In the genomic region with DNA sequence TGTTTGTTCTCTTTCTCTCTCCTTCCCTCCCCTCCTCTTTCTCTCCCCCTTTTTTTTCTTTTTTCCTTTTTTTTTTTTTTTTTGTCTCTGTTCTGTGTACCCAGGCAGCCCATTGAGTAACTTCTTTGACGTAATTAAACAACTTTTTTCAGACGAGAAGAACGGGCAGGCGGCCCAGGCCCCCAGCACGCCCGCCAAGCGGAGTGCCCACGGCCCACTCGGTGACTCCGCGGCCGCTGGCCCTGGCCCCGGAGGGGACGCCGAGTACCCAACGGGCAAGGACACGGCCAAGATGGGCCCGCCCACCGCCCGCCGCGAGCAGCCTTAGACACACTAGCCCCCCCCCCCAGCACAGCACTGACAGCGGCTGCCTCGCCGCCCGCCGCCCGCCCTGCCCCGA, we compare ENCODE assay signal across 14 cellular contexts. TPM values are rescaled to one million over a fixed set of nuclear protein-coding genes. Genes with fewer than 3 reads are reported as not detected.
DNase-seq lines count a peak whose midpoint lies in the region; ATAC-seq and TF ChIP-seq lines count a peak whose summit lies in the region.
"Had no signal": no experiment of that assay in that cellular context is flagged by ENCODE, and none has a peak within 500 bp of the region (broad histone marks: within the 10 kb centered on the region; RNA-seq: fewer than 3 reads in every experiment).

No MANE protein-coding gene starts in this region.

- intact Hi-C loops in esophagus squamous epithelium (cut with DNase I): no loop called here
- intact Hi-C loops in left lung (cut with DNase I): no loop called here
- intact Hi-C loops in stomach (cut with DNase I; ENCODE audit: low total_unique reads): no loop called here

- ATAC-seq in left lung: peak; percentile 10
- no peak for ATAC-seq in GM19328 (IDR thresholded peaks at IDR 0.05; ENCODE audit: unreplicated experiment)
- ATAC-seq: naive thymus-derived CD4-positive, alpha-beta T cell had no signal

- DNase-seq in EH (ENCODE audit: low read depth) (peak; percentile 17), esophagus squamous epithelium (lab: John Stamatoyannopoulos, UW) (no peak), left lung (peak in 1 of 2 donors; percentile 47), stomach (peak; percentile 48), Kasumi-1 (lab: John Stamatoyannopoulos, UW) (no peak), iPS-NIHi7 (ENCODE audit: extremely low spot score) (no peak)
- no peak for DNase-seq in activated CD8-positive, alpha-beta memory T cell treated with anti-CD3 and anti-CD28 coated beads for 24 hours
- DNase-seq: activated CD4-positive, alpha-beta T cell treated with anti-CD3 and anti-CD28 coated beads, Interleukin-2, amount 50 U/mL, for 1 hour; naive thymus-derived CD4-positive, alpha-beta T cell; NCI-H1694; NCI-H774; T-helper 9 cell had no signal

- TF ChIP-seq CTCF in esophagus squamous epithelium (IDR thresholded peaks at IDR 0.05) (no peak), left lung (IDR thresholded peaks at IDR 0.05) (no peak), stomach (IDR thresholded peaks at IDR 0.05) (no peak)

- peaks cover 0 to 12% (median 0%) of the 10 kb centered on the region in 3 donors for H3K36me3 ChIP-seq in esophagus squamous epithelium
- H3K36me3 ChIP-seq in left lung: peaks cover 0 to 5% of the 10 kb centered on the region in 2 donors
- peaks cover 0 to 18% (median 8%) of the 10 kb centered on the region in 4 donors for H3K36me3 ChIP-seq in stomach

- peak; percentile 83 for TF ChIP-seq EP300 in stomach (IDR thresholded peaks at IDR 0.05)

- H3K9me3 ChIP-seq in esophagus squamous epithelium (no peaks in the 10 kb centered on the region), left lung (peaks cover 0 to 5% of the 10 kb centered on the region in 2 donors), stomach (no peaks in the 10 kb centered on the region)

- H3K27ac ChIP-seq in esophagus squamous epithelium: peak overlapping the region; percentile 77 to 90 (median 87)
- peak overlapping the region in 1 of 2 donors; percentile 13 for H3K27ac ChIP-seq in left lung
- peak overlapping the region; percentile 43 to 93 (median 87) for H3K27ac ChIP-seq in stomach
- H3K27ac ChIP-seq: skin epidermis had no signal

- peaks cover 0 to 31% (median 3%) of the 10 kb centered on the region in 4 donors for H3K27me3 ChIP-seq in esophagus squamous epithelium
- H3K27me3 ChIP-seq in left lung: no peaks in the 10 kb centered on the region
- no peaks in the 10 kb centered on the region for H3K27me3 ChIP-seq in stomach

- H3K4me1 ChIP-seq in esophagus squamous epithelium (peaks cover 0 to 44% (median 14%) of the 10 kb centered on the region in 3 donors), left lung (peaks cover 3 to 25% of the 10 kb centered on the region in 2 donors), stomach (peaks cover 24 to 48% (median 41%) of the 10 kb centered on the region in 4 donors)

- TF ChIP-seq POLR2A in esophagus squamous epithelium (IDR thresholded peaks at IDR 0.05) (no peak), stomach (IDR thresholded peaks at IDR 0.05) (no peak)

- 32 to 40% methylated on average over 1 to 5 of the region's 29 CpGs for WGBS in esophagus squamous epithelium, 2 donors
- whole genome bisulfite sequencing in stomach, 5 donors: 15 to 55% (median 37%) methylated on average over 16 to 29 of the region's 29 CpGs

- H3K4me3 ChIP-seq in esophagus squamous epithelium (peak overlapping the region; percentile 10 to 58 (median 36)), left lung (no peak overlapping the region), stomach (peak overlapping the region; percentile 28 to 41 (median 34))
- H3K4me3 ChIP-seq: skin epidermis had no signal

RNA-seq across cellular contexts. Expression of gene MOB2, which starts 26.2 kb away (rescaled TPM):
- total RNA-seq in esophagus squamous epithelium (10 to 100 TPM; 21.5 to 45.0 (median 30.1) TPM), left lung (10 to 100 TPM; 38.6 to 41.3 TPM), stomach (10 to 100 TPM; 11.3 to 40.6 (median 18.1) TPM)
- polyA plus RNA-seq in stomach: 10 to 100 TPM; 27.9 to 46.3 (median 37.3) TPM

Comparison
In these comparisons a context has a peak if more than half of its experiments do, and no peak if none do; other contexts are left out.
1. DNase-seq: peak in EH (single experiment) and stomach (single experiment); none in esophagus squamous epithelium (single experiment), Kasumi-1 (0 of 2), activated CD8-positive, alpha-beta memory T cell treated with anti-CD3 and anti-CD28 coated beads for 24 hours (single experiment) and iPS-NIHi7 (single experiment).
2. H3K4me3 ChIP-seq: peak in esophagus squamous epithelium (4 of 4) and stomach (4 of 4); none in left lung (0 of 2).